Comparison of ENCODE assay signal across 15 cellular contexts in genomic region chr1:185489406-185489805, GRCh38.
"Had no signal": no experiment of that assay in that cellular context is flagged by ENCODE, and none has a peak within 500 bp of the region (broad histone marks: within the 10 kb centered on the region; RNA-seq: fewer than 3 reads in every experiment).

No MANE protein-coding gene starts in this region.

- H3K9me3 ChIP-seq: esophagus squamous epithelium, pancreas, thyroid gland had no signal

- DNase-seq: activated CD4-positive, alpha-beta memory T cell treated with anti-CD3 and anti-CD28 coated beads for 36 hours; activated CD8-positive, alpha-beta memory T cell treated with anti-CD3 and anti-CD28 coated beads, Interleukin-2, amount 10 ng/mL, durations not matched to agents 7 days and 5 days; activated naive CD4-positive, alpha-beta T cell treated with Interleukin-2 at 50 U/mL for 16 hours; cortex of kidney; effector CD8-positive, alpha-beta T cell; esophagus squamous epithelium; hippocampal formation; naive B cell; stimulated activated CD4-positive, alpha-beta T cell treated with anti-CD3 and anti-CD28 coated beads, Interleukin-4, amount 100 ng/mL, for 4 hours; stimulated activated naive B cell treated with anti-CD40 and anti-IgM and Interleukin-4, amounts not matched to agents 10 μg/mL and 1 μg/mL and 100 μg/mL, for 72 hours had no signal

- H3K36me3 ChIP-seq: esophagus squamous epithelium, pancreas, thyroid gland had no signal

- H3K4me3 ChIP-seq: esophagus squamous epithelium, pancreas, smooth muscle cell, thyroid gland had no signal

- FAIRE-seq: islet of Langerhans, pancreas had no signal

- H3K27me3 Mint-ChIP-seq: activated CD4-positive, alpha-beta memory T cell treated with anti-CD3 and anti-CD28 coated beads for 36 hours; activated CD8-positive, alpha-beta memory T cell treated with anti-CD3 and anti-CD28 coated beads, Interleukin-2, amount 10 ng/mL, durations not matched to agents 7 days and 5 days; stimulated activated naive B cell treated with anti-CD40 and anti-IgM and Interleukin-4, amounts not matched to agents 10 μg/mL and 1 μg/mL and 100 μg/mL, for 72 hours had no signal

- H3K36me3 Mint-ChIP-seq: activated CD4-positive, alpha-beta memory T cell treated with anti-CD3 and anti-CD28 coated beads for 36 hours; activated CD8-positive, alpha-beta memory T cell treated with anti-CD3 and anti-CD28 coated beads, Interleukin-2, amount 10 ng/mL, durations not matched to agents 7 days and 5 days; naive B cell; stimulated activated naive B cell treated with anti-CD40 and anti-IgM and Interleukin-4, amounts not matched to agents 10 μg/mL and 1 μg/mL and 100 μg/mL, for 72 hours had no signal

- H3K4me2 ChIP-seq: smooth muscle cell had no signal

- H3K27ac Mint-ChIP-seq: activated CD4-positive, alpha-beta memory T cell treated with anti-CD3 and anti-CD28 coated beads for 36 hours; activated CD8-positive, alpha-beta memory T cell treated with anti-CD3 and anti-CD28 coated beads, Interleukin-2, amount 10 ng/mL, durations not matched to agents 7 days and 5 days; activated T-helper 2 cell treated with anti-CD3 and anti-CD28 coated beads, Interferon-gamma antibody, Interleukin-2, Interleukin-4, amounts not matched to agents 10 μg/mL and 5 μg/mL and 100 μg/mL, durations not matched to agents 14 hours and 24 hours and 36 hours; stimulated activated naive B cell treated with anti-CD40 and anti-IgM and Interleukin-4, amounts not matched to agents 10 μg/mL and 1 μg/mL and 100 μg/mL, for 72 hours had no signal

- ATAC-seq: activated CD8-positive, alpha-beta memory T cell treated with anti-CD3 and anti-CD28 coated beads, Interleukin-2, amount 10 ng/mL, durations not matched to agents 7 days and 5 days; stimulated activated naive B cell treated with anti-CD40 and anti-IgM and Interleukin-4, amounts not matched to agents 10 μg/mL and 1 μg/mL and 100 μg/mL, for 72 hours had no signal

- H3K9me3 Mint-ChIP-seq: activated CD4-positive, alpha-beta memory T cell treated with anti-CD3 and anti-CD28 coated beads for 36 hours; activated T-helper 2 cell treated with anti-CD3 and anti-CD28 coated beads, Interferon-gamma antibody, Interleukin-2, Interleukin-4, amounts not matched to agents 10 μg/mL and 5 μg/mL and 100 μg/mL, durations not matched to agents 14 hours and 24 hours and 36 hours; naive B cell; stimulated activated naive B cell treated with anti-CD40 and anti-IgM and Interleukin-4, amounts not matched to agents 10 μg/mL and 1 μg/mL and 100 μg/mL, for 72 hours had no signal

- H3K27me3 ChIP-seq: esophagus squamous epithelium, pancreas, thyroid gland had no signal

- H3K4me1 Mint-ChIP-seq: activated CD8-positive, alpha-beta memory T cell treated with anti-CD3 and anti-CD28 coated beads, Interleukin-2, amount 10 ng/mL, durations not matched to agents 7 days and 5 days; naive B cell had no signal

- H3K4me3 Mint-ChIP-seq: activated CD4-positive, alpha-beta memory T cell treated with anti-CD3 and anti-CD28 coated beads for 36 hours; activated CD8-positive, alpha-beta memory T cell treated with anti-CD3 and anti-CD28 coated beads, Interleukin-2, amount 10 ng/mL, durations not matched to agents 7 days and 5 days; naive B cell; stimulated activated naive B cell treated with anti-CD40 and anti-IgM and Interleukin-4, amounts not matched to agents 10 μg/mL and 1 μg/mL and 100 μg/mL, for 72 hours had no signal
